ENCODE assay signal across 20 cellular contexts in the genomic region with DNA sequence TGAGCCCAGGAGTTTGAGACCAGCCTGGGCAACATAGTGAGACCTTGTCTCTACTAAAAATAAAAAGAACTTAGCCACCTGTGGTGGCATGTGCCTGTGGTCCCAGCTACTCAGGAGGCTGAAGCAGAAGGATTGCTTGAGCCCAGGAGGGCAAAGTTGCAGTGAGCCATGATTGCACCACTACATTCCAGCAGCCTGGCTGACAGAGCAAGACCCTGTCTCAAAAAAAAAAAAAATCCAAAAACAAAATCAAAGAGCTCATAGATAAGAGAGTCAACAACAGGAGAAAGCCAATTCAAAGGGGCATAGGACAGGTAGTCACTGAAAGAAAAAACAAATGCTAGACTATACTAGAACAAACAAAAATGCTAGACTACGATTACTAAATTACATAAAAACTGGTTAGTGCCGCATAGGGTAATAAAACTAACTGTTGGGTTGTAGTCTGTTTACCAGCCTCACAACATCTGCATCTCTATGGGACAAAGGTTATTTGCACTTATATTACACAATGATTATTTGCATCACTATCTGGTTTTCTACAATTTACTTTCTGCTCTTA. TPM values are rescaled to one million over a fixed set of nuclear protein-coding genes. Genes with fewer than 3 reads are reported as not detected.
DNase-seq lines count a peak whose midpoint lies in the region; ATAC-seq, FAIRE-seq and TF ChIP-seq lines count a peak whose summit lies in the region.
"Had no signal": no experiment of that assay in that cellular context is flagged by ENCODE, and none has a peak within 500 bp of the region (broad histone marks: within the 10 kb centered on the region; RNA-seq: fewer than 3 reads in every experiment).

No MANE protein-coding gene starts in this region.

- H3K4me3 ChIP-seq in GM23338 (no peak overlapping the region), HepG2 (replicated peaks in 1 of 3; ENCODE audit: insufficient read depth in 1 of 3, low read depth in 2 of 3, low read length in 3 of 3) (peak overlapping the region in 1 of 3 experiments; percentile 14; a peak in 1 of 6 replicates), heart right ventricle (no peak overlapping the region)
- H3K4me3 ChIP-seq: GM23248, K562 had no signal

- no TSS peak for BruUV-seq in HepG2 (replicated peaks; lab: Mats Ljungman, UMichigan)

- CTCF ChIA-PET in WTC11 (lab: Charles Lee) (interaction anchor here (0.6 to 1.2 kb wide), 2 partner anchors 41 to 462 kb away, joined by 3 read pairs; no protein-coding TSS in a partner anchor), HepG2 (lab: Yijun Ruan, JAX; ENCODE audit: low intra/inter-chr PET ratio, low total read pairs) (no interaction called here)

- WGBS in HepG2 (ENCODE audit: low lambda C conversion rate), result 0% methylated on average over 2 of the region's 2 CpGs
- WGBS in heart right ventricle, 2 donors, result 96 to 100% methylated on average over 2 of the region's 2 CpGs

- H3K4me1 ChIP-seq in GM23338 (ENCODE audit: insufficient read depth) (no peaks in the 10 kb centered on the region), HepG2 (ENCODE audit: insufficient read depth, low read length) (peaks cover 87% of the 10 kb centered on the region), heart right ventricle (peaks cover 0 to 4% (median 0%) of the 10 kb centered on the region in 9 donors)

- H3K27ac Mint-ChIP-seq in GM23338 (peak overlapping the region; percentile 20; the same call in 1 of the 2 replicates), WTC11 (no peak overlapping the region)
- peak overlapping the region; percentile 23 for H3K27ac Mint-ChIP-seq in stimulated activated memory B cell treated with anti-CD40 and anti-IgM and Interleukin-4, amounts not matched to agents 10 μg/mL and 1 μg/mL and 100 μg/mL, for 72 hours

- POLR2A ChIA-PET in WTC11 (lab: Charles Lee), result no interaction called here
- POLR2A ChIA-PET in HepG2 (lab: Yijun Ruan, JAX), result interaction anchor here (0.6 to 2.5 kb wide), 11 partner anchors 15 to 618 kb away, joined by 3 to 27 read pairs (median 4); a partner anchor contains a TSS

- no peak for TF ChIP-seq RAD21 in HepG2 (CRISPR knock-in tag; IDR thresholded peaks at IDR 0.05)

- H3K27me3 ChIP-seq in GM23338 (ENCODE audit: insufficient read depth) (no peaks in the 10 kb centered on the region), HepG2 (ENCODE audit: control insufficient read depth in 1 of 2, insufficient read depth in 2 of 2, low read length in 2 of 2) (no peaks in the 10 kb centered on the region), heart right ventricle (no peaks in the 10 kb centered on the region)

- TF ChIP-seq EP300 in HepG2 (IDR thresholded peaks at IDR 0.05; ENCODE audit: low read depth in 2 of 2, low read length in 2 of 2) (peak in 1 of 2 experiments; percentile 90; a peak in 2 of 4 replicates), HepG2 (CRISPR knock-in tag; IDR thresholded peaks at IDR 0.05; ENCODE audit: borderline replicate concordance) (peak; percentile 71; the same call in 1 of the 2 replicates)

- H3K9me3 ChIP-seq in HepG2 (ENCODE audit: low read length) (no peaks in the 10 kb centered on the region), heart right ventricle (no peaks in the 10 kb centered on the region)

- H3K9me3 Mint-ChIP-seq in GM23338 (no peaks in the 10 kb centered on the region; the same call in 2 of the 3 replicates), WTC11 (peaks cover 10% of the 10 kb centered on the region)
- peaks cover 7% of the 10 kb centered on the region for H3K9me3 Mint-ChIP-seq in stimulated activated memory B cell treated with anti-CD40 and anti-IgM and Interleukin-4, amounts not matched to agents 10 μg/mL and 1 μg/mL and 100 μg/mL, for 72 hours

- no peak overlapping the region for H3K27ac ChIP-seq in GM23338 (ENCODE audit: low read depth)
- H3K27ac ChIP-seq in HepG2 (ENCODE audit: extremely low read length, insufficient read depth, low read length), result peak overlapping the region; percentile 86
- H3K27ac ChIP-seq in heart right ventricle, result no peak overlapping the region
- H3K27ac ChIP-seq: GM23248 had no signal

- H3K4me3 Mint-ChIP-seq in GM23338, result no peak overlapping the region
- no peak overlapping the region for H3K4me3 Mint-ChIP-seq in WTC11
- H3K4me3 Mint-ChIP-seq in stimulated activated memory B cell treated with anti-CD40 and anti-IgM and Interleukin-4, amounts not matched to agents 10 μg/mL and 1 μg/mL and 100 μg/mL, for 72 hours, result no peak overlapping the region

- H3K9ac ChIP-seq in HepG2 (ENCODE audit: insufficient read depth, low read depth, low read length), result 0 out of 2 replicates have a peak overlapping the region, but pooled peaks have one; percentile 34
- H3K9ac ChIP-seq: GM23248 had no signal

- H3K36me3 ChIP-seq in GM23338 (ENCODE audit: insufficient read depth) (no peaks in the 10 kb centered on the region), HepG2 (replicated peaks in 1 of 2; ENCODE audit: control insufficient read depth in 1 of 2, insufficient read depth in 2 of 2, low read length in 2 of 2) (no peaks in the 10 kb centered on the region), heart right ventricle (no peaks in the 10 kb centered on the region)

- TF ChIP-seq POLR2A in HepG2 (IDR thresholded peaks at IDR 0.05; ENCODE audit: insufficient read depth in 1 of 2, low read depth in 2 of 2, low read length in 2 of 2), result no peak

- H3K4me1 Mint-ChIP-seq in GM23338 (peaks cover 4% of the 10 kb centered on the region; the same call in 2 of the 3 replicates), WTC11 (peaks cover 11% of the 10 kb centered on the region)
- peaks cover 37% of the 10 kb centered on the region for H3K4me1 Mint-ChIP-seq in stimulated activated memory B cell treated with anti-CD40 and anti-IgM and Interleukin-4, amounts not matched to agents 10 μg/mL and 1 μg/mL and 100 μg/mL, for 72 hours

- H4K20me1 ChIP-seq in GM23338 (replicated peaks; ENCODE audit: insufficient read depth) (no peaks in the 10 kb centered on the region), HepG2 (ENCODE audit: insufficient read depth, low read length) (no peaks in the 10 kb centered on the region)

- peaks cover 4% of the 10 kb centered on the region; the same call in 1 of the 2 replicates for H3K9me2 ChIP-seq in GM23338 (ENCODE audit: insufficient read depth)

- in situ Hi-C loops in HepG2 (cut with HindIII; ENCODE audit: extremely low pct_ligation_motif_present, low pct_unique_long_range_greater_than_20kb), result no loop called here

- intact Hi-C loops in HepG2 (cut with micrococcal nuclease; ENCODE audit: unreplicated experiment), result loop anchor here (10.0 kb wide), 1 partner anchor 69 kb away; no protein-coding TSS in a partner anchor
- intact Hi-C loops in heart right ventricle (cut with DNase I), result loop anchor here in 2 of 10 donors (10.0 kb wide), 2 partner anchors 161 to 851 kb away; no protein-coding TSS in a partner anchor

- H3K79me2 ChIP-seq in GM23338 (replicated peaks; ENCODE audit: insufficient read depth) (no peaks in the 10 kb centered on the region), HepG2 (ENCODE audit: insufficient read depth, low read length) (no peaks in the 10 kb centered on the region)

- no peak for DNase-seq in GM23338 (ENCODE audit: low spot score)
- DNase-seq in WTC11 (ENCODE audit: low spot score), result no peak
- DNase-seq in HepG2 (ENCODE audit: low spot score), result peak; percentile 95
- no peak for DNase-seq in SKM-1 treated with dmso at 0.1 percent for 144 hours (lab: John Stamatoyannopoulos, UW; ENCODE audit: unreplicated experiment)
- no peak for DNase-seq in heart right ventricle
- no peak for DNase-seq in stimulated activated naive CD8-positive, alpha-beta T cell treated with anti-CD3 and anti-CD28 coated beads, Interleukin-15, Interleukin-2, amounts not matched to agents 100 U/mL and 50 U/mL, for 24 hours
- DNase-seq: C1 segment of cervical spinal cord, GM23248, HCEC 1CT, NCI-H1694 treated with DMSO at 0.1 percent for 48 hours, NCI-H2107, NCI-H2227 treated with DMSO at 0.1 percent for 48 hours, NCI-H510A treated with DMSO at 0.1 percent for 48 hours, PC-3, RPMI8226, SIG-M5 had no signal

- peak overlapping the region; percentile 49; the same call in 1 of the 2 replicates for H2AFZ ChIP-seq in GM23338
- no peak overlapping the region for H2AFZ ChIP-seq in HepG2 (ENCODE audit: low read length)
- H2AFZ ChIP-seq: GM23248 had no signal

- H3F3A ChIP-seq in GM23338 (replicated peaks; ENCODE audit: low read depth), result no peaks in the 10 kb centered on the region

- TF ChIP-seq CTCF in GM23338 (conservative IDR thresholded peaks at IDR 0.05; ENCODE audit: low read depth in 2 of 2), result no peak
- no peak for TF ChIP-seq CTCF in WTC11 (IDR thresholded peaks at IDR 0.05)
- no peak for TF ChIP-seq CTCF in HepG2 (CRISPR knock-in tag; IDR thresholded peaks at IDR 0.05)
- TF ChIP-seq CTCF in heart right ventricle (IDR thresholded peaks at IDR 0.05), result no peak

- ATAC-seq in GM23338 (no peak), WTC11 (no peak), HepG2 (peak; percentile 87), heart right ventricle (no peak)
- ATAC-seq in stimulated activated memory B cell treated with anti-CD40 and anti-IgM and Interleukin-4, amounts not matched to agents 10 μg/mL and 1 μg/mL and 100 μg/mL, for 72 hours, result no peak
- ATAC-seq in stimulated activated naive CD8-positive, alpha-beta T cell treated with anti-CD3 and anti-CD28 coated beads, Interleukin-15, Interleukin-2, amounts not matched to agents 100 U/mL and 50 U/mL, for 24 hours, result no peak
- ATAC-seq: K562, PC-3, SK-N-SH treated with all-trans-retinoic acid at 6 μM for 48 hours had no signal

- H3K27me3 Mint-ChIP-seq in GM23338 (ENCODE audit: insufficient read depth, low read depth, poor library complexity), result no peaks in the 10 kb centered on the region
- H3K27me3 Mint-ChIP-seq in WTC11 (ENCODE audit: low read depth), result no peaks in the 10 kb centered on the region
- H3K27me3 Mint-ChIP-seq in stimulated activated memory B cell treated with anti-CD40 and anti-IgM and Interleukin-4, amounts not matched to agents 10 μg/mL and 1 μg/mL and 100 μg/mL, for 72 hours, result no peaks in the 10 kb centered on the region

- H3K36me3 Mint-ChIP-seq in GM23338 (ENCODE audit: low read depth) (no peaks in the 10 kb centered on the region), WTC11 (no peaks in the 10 kb centered on the region)
- H3K36me3 Mint-ChIP-seq in stimulated activated memory B cell treated with anti-CD40 and anti-IgM and Interleukin-4, amounts not matched to agents 10 μg/mL and 1 μg/mL and 100 μg/mL, for 72 hours, result peaks cover 56% of the 10 kb centered on the region

- H3K4me2 ChIP-seq in GM23338 (no peak overlapping the region), HepG2 (ENCODE audit: low read depth, low read length) (peak overlapping the region; percentile 46)

- peak; percentile 77 for FAIRE-seq in HepG2 (lab: Jason Lieb, UNC)
- FAIRE-seq: G401.6, K562 had no signal

RNA-seq across cellular contexts. Expression of a gene that starts 16.6 kb away (rescaled TPM):
- 10.0 and 12.5 TPM in 2 replicates for total RNA-seq in GM23338 (2014; rRNA removed; shearing (Covaris generic))
- polyA plus RNA-seq in GM23338 (2016; fragmentation: Nextera tagmentation; extraction: Ambion mirVana) (25.8 and 41.1 TPM in 2 replicates), HepG2 (2011; rRNA removed) (2.6 and 5.0 TPM in 2 replicates), heart right ventricle (1 to 10 TPM; 2.6 to 5.9 TPM)
- total RNA-seq in WTC11 (2021) (16.3 to 20.3 TPM (median 17.8 TPM) in 3 replicates), HepG2 (2016; rRNA removed; fragmentation: Illumina TruSeq; extraction: Trizol) (19.3 and 42.7 TPM in 2 replicates), heart right ventricle (10 to 100 TPM; 21.7 to 41.6 (median 33.8) TPM)
- 13.7 and 15.1 TPM in 2 replicates for total RNA-seq in HepG2 (2016; cell fraction: cytosol; rRNA removed; fragmentation: Illumina TruSeq; extraction: Trizol; ENCODE audit: low read depth)
- total RNA-seq in HepG2 (2016; cell fraction: insoluble cytoplasmic fraction; rRNA removed; fragmentation: Illumina TruSeq; extraction: Trizol), result 17.7 and 39.8 TPM in 2 replicates
- total RNA-seq in HepG2 (2016; cell fraction: membrane; rRNA removed; fragmentation: Illumina TruSeq; extraction: Trizol), result 9.5 and 12.2 TPM in 2 replicates
- total RNA-seq in HepG2 (2016; cell fraction: nucleus; rRNA removed; fragmentation: Illumina TruSeq; extraction: Trizol), result 29.6 and 33.4 TPM in 2 replicates
- 1.1 and 1.8 TPM in 2 replicates for polyA plus RNA-seq in HepG2 (2011; cell fraction: cytosol; rRNA removed)
- 2.6 and 2.7 TPM in 2 replicates for polyA plus RNA-seq in HepG2 (2011; cell fraction: nucleus; rRNA removed)
- 5.4 and 9.3 TPM in 2 replicates for polyA plus RNA-seq in HepG2 (2012)
- polyA plus RNA-seq in HepG2 (2016; cell fraction: cytosol; fragmentation: Illumina TruSeq; extraction: Trizol; ENCODE audit: low read depth), result 0.26 and 0.34 TPM in 2 replicates
- 17.0 and 18.2 TPM in 2 replicates for polyA plus RNA-seq in HepG2 (2016; cell fraction: insoluble cytoplasmic fraction; fragmentation: Illumina TruSeq; extraction: Trizol; ENCODE audit: low read depth)
- polyA plus RNA-seq in HepG2 (2016; cell fraction: membrane; fragmentation: Illumina TruSeq; extraction: Trizol; ENCODE audit: low read depth), result 0.85 and 1.0 TPM in 2 replicates
- polyA plus RNA-seq in HepG2 (2016; cell fraction: nucleus; fragmentation: Illumina TruSeq; extraction: Trizol; ENCODE audit: insufficient read depth, low read depth), result 17.2 and 17.6 TPM in 2 replicates
- polyA minus RNA-seq in HepG2 (2011; rRNA and poly(A)+ RNA removed; ENCODE audit: low replicate concordance), result 1.6 and 2.5 TPM in 2 replicates
- polyA minus RNA-seq in HepG2 (2011; cell fraction: cytosol; rRNA and poly(A)+ RNA removed), result 21.9 and 22.2 TPM in 2 replicates
- 23.8 and 31.0 TPM in 2 replicates for polyA minus RNA-seq in HepG2 (2011; cell fraction: nucleus; rRNA and poly(A)+ RNA removed)
